11 cellular contexts compared by ENCODE assay signal in genomic region chr14:85587152-85587697, GRCh38. TPM values are rescaled to one million over a fixed set of nuclear protein-coding genes. Genes with fewer than 3 reads are reported as not detected.
DNase-seq lines count a peak whose midpoint lies in the region; ATAC-seq and TF ChIP-seq lines count a peak whose summit lies in the region.
"Had no signal": no experiment of that assay in that cellular context is flagged by ENCODE, and none has a peak within 500 bp of the region (broad histone marks: within the 10 kb centered on the region; RNA-seq: fewer than 3 reads in every experiment).

No MANE protein-coding gene starts in this region.

- H3K79me2 ChIP-seq in PC-3 (ENCODE audit: low read length) = no peaks in the 10 kb centered on the region
- peaks cover 90% of the 10 kb centered on the region for H3K79me2 ChIP-seq in smooth muscle cell (ENCODE audit: low read depth)

- no peaks in the 10 kb centered on the region for H3F3A ChIP-seq in PC-3 (ENCODE audit: low read length, unreplicated experiment)
- peaks cover 24% of the 10 kb centered on the region for H3F3A ChIP-seq in smooth muscle cell (ENCODE audit: low read depth)

- no TSS peak for BruUV-seq in PC-3 (replicated peaks; lab: Mats Ljungman, UMichigan)

- 52% methylated on average over 6 of the region's 6 CpGs for WGBS in smooth muscle cell (ENCODE audit: low lambda C conversion rate)

- H3K9me2 ChIP-seq in PC-3 (replicated peaks; ENCODE audit: low read length) = no peaks in the 10 kb centered on the region

- H3K9ac ChIP-seq in PC-3 (ENCODE audit: low read length) (no peak overlapping the region), smooth muscle cell (ENCODE audit: low read depth) (no peak overlapping the region)

- CTCF ChIA-PET in PC-3 (lab: Charles Lee) = no interaction called here

- no peaks in the 10 kb centered on the region for H3K36me3 ChIP-seq in PC-3 (ENCODE audit: low read depth, low read length)
- H3K36me3 ChIP-seq in smooth muscle cell (ENCODE audit: low read depth) = peaks cover 11% of the 10 kb centered on the region
- H3K36me3 ChIP-seq: gastroesophageal sphincter had no signal

- no peak for ATAC-seq in PC-3
- ATAC-seq in HG03196 (IDR thresholded peaks at IDR 0.05; ENCODE audit: unreplicated experiment) = no peak
- ATAC-seq: gastroesophageal sphincter had no signal

- DNase-seq in HT-29 (ENCODE audit: low spot score) (peak; percentile 60), PC-3 (peak; percentile 59), fibroblast of mammary gland (ENCODE audit: low read depth) (peak; percentile 94), smooth muscle cell (lab: John Stamatoyannopoulos, UW; ENCODE audit: unreplicated experiment) (no peak), ureter (ENCODE audit: low spot score) (no peak), DMS153 (lab: John Stamatoyannopoulos, UW) (no peak)
- DNase-seq: activated gamma-delta T cell, NCI-H1092 had no signal

- POLR2A ChIA-PET in PC-3 (lab: Charles Lee; ENCODE audit: unreplicated experiment) = no interaction called here

- H3K27ac ChIP-seq in PC-3 (ENCODE audit: low read length) (peak overlapping the region; percentile 59), smooth muscle cell (ENCODE audit: low read depth) (peak overlapping the region; percentile 81)
- H3K27ac ChIP-seq: gastroesophageal sphincter had no signal

- TF ChIP-seq CTCF in PC-3 (conservative IDR thresholded peaks at IDR 0.05; ENCODE audit: low read depth, low read length) (no peak), fibroblast of mammary gland (conservative IDR thresholded peaks at IDR 0.05; ENCODE audit: control insufficient read depth, insufficient read depth, low read depth, low read length) (no peak), smooth muscle cell (IDR thresholded peaks at IDR 0.05; ENCODE audit: borderline replicate concordance, insufficient read depth, poor library complexity, severe bottlenecking) (no peak)

- intact Hi-C loops in PC-3 (cut with micrococcal nuclease) = no loop called here

- H3K4me1 ChIP-seq in PC-3 (ENCODE audit: insufficient read depth, low read length) = peaks cover 8% of the 10 kb centered on the region; the same call in 1 of the 2 replicates
- peaks cover 19% of the 10 kb centered on the region for H3K4me1 ChIP-seq in smooth muscle cell (ENCODE audit: low read depth)

- H3K4me3 ChIP-seq in PC-3 (ENCODE audit: low read length) (peak overlapping the region; percentile 32; the same call in 1 of the 2 replicates), fibroblast of mammary gland (ENCODE audit: control insufficient read depth, low read depth, low read length) (no peak overlapping the region), smooth muscle cell (no peak overlapping the region)
- H3K4me3 ChIP-seq: gastroesophageal sphincter had no signal

- H2AFZ ChIP-seq in PC-3 (ENCODE audit: low read length) (peak overlapping the region; percentile 29; the same call in 1 of the 2 replicates), smooth muscle cell (ENCODE audit: low read depth) (no peak overlapping the region)

- H3K9me3 ChIP-seq in PC-3 (ENCODE audit: low read length) (0 out of 2 replicates have a peak, but pooled peaks cover 5% of the 10 kb centered on the region), smooth muscle cell (replicated peaks; ENCODE audit: low read depth) (no peaks in the 10 kb centered on the region)

- H4K20me1 ChIP-seq in PC-3 (ENCODE audit: low read length) = no peaks in the 10 kb centered on the region
- peaks cover 26% of the 10 kb centered on the region for H4K20me1 ChIP-seq in smooth muscle cell (ENCODE audit: low read depth)

- peak overlapping the region; percentile 49 for H3K4me2 ChIP-seq in PC-3 (ENCODE audit: low read length)
- H3K4me2 ChIP-seq in smooth muscle cell = peak overlapping the region; percentile 75

- H3K27me3 ChIP-seq in PC-3 (ENCODE audit: low read length) = no peaks in the 10 kb centered on the region
- H3K27me3 ChIP-seq in smooth muscle cell (ENCODE audit: low read depth) = no peaks in the 10 kb centered on the region
- H3K27me3 ChIP-seq: gastroesophageal sphincter had no signal

RNA-seq across cellular contexts. Expression of gene FLRT2, which starts 57.3 kb away (rescaled TPM):
- total RNA-seq in HT-29 (2014; rRNA removed; shearing (Covaris generic)) = not detected in 2 replicates
- total RNA-seq in PC-3 (2014; rRNA removed) (0.07 TPM in 1 of 2 replicates, not detected in the other), smooth muscle cell (89.0 and 104 TPM in 2 replicates), ureter (25.5 TPM)
- 47.0 and 52.3 TPM in 2 replicates for polyA plus RNA-seq in smooth muscle cell
- total RNA-seq: T-helper 2 cell treated with Interferon-gamma antibody and Interleukin-4, amounts not matched to agents 100 ng/mL and 5 ng/mL, for 36 hours had no signal

Comparison
In these comparisons a context has a peak if more than half of its experiments do, and no peak if none do; other contexts are left out.
1. DNase-seq: peak in HT-29 (single experiment), PC-3 (single experiment) and fibroblast of mammary gland (single experiment); none in smooth muscle cell (single experiment), ureter (single experiment) and DMS153 (single experiment).
2. RNA of gene FLRT2, which starts 57.3 kb away (total RNA-seq): 89.0 to 104 TPM in smooth muscle cell and 25.5 TPM in ureter (single experiment); 0.07 TPM in PC-3 and not detected in HT-29; every median in the first group is over 10 times any median in the second.